1 cellular context compared by ENCODE assay signal in genomic region chr2:152047826-152048476, GRCh38.
TF ChIP-seq lines count a peak whose summit lies in the region.

No MANE protein-coding gene starts in this region.

TF ChIP-seq in IMR-90, 13 proteins besides CTCF, POLR2A, EP300 and RAD21 (continued from another document):
- TF ChIP-seq, protein P1, sequence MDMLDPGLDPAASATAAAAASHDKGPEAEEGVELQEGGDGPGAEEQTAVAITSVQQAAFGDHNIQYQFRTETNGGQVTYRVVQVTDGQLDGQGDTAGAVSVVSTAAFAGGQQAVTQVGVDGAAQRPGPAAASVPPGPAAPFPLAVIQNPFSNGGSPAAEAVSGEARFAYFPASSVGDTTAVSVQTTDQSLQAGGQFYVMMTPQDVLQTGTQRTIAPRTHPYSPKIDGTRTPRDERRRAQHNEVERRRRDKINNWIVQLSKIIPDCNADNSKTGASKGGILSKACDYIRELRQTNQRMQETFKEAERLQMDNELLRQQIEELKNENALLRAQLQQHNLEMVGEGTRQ (IDR thresholded peaks at IDR 0.05; ENCODE audit: low read depth, low read length) = no peak
- no peak for TF ChIP-seq MXI1 (IDR thresholded peaks at IDR 0.05; ENCODE audit: borderline replicate concordance, low read depth, low read length)
- no peak for TF ChIP-seq RFX5 (IDR thresholded peaks at IDR 0.05; ENCODE audit: low read depth, low read length)
- no peak for TF ChIP-seq NFE2L2 (IDR thresholded peaks at IDR 0.05; ENCODE audit: low read depth, low read length)
- TF ChIP-seq, protein P2, sequence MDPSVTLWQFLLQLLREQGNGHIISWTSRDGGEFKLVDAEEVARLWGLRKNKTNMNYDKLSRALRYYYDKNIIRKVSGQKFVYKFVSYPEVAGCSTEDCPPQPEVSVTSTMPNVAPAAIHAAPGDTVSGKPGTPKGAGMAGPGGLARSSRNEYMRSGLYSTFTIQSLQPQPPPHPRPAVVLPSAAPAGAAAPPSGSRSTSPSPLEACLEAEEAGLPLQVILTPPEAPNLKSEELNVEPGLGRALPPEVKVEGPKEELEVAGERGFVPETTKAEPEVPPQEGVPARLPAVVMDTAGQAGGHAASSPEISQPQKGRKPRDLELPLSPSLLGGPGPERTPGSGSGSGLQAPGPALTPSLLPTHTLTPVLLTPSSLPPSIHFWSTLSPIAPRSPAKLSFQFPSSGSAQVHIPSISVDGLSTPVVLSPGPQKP (IDR thresholded peaks at IDR 0.05; ENCODE audit: borderline replicate concordance, low read depth, low read length) = no peak
